In the genomic region with DNA sequence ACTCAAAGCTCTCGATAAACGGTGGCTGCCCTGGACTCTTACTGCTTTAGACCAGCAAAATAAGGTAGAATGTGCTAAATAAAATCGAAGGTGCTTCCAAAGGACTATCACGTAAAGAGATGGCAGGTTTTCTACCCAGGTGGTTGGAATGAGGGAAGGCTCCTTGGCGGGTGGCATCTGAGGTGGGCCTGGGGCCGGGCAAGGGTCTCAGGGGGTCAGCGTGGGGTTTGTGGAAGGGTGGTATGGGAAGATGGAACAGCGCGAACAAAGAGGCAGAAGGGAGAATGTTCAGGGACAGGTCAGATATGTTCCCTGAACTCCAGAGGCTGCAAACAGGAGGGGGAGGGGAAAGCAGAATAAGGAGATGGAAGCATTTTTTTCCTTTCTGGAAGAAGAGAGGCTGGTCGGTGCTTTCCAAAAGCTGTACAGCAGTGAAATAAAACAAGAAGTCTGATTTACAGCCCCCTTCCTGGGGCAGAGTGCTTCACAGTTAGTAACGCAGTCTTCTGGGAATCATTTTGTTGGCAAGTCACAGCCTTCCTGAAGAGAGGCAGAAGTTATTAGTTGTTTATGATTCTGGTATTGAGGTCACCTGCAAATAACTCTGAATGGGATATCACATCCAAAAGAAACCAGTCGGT, we compare ENCODE assay signal across 27 cellular contexts. TPM values are rescaled to one million over a fixed set of nuclear protein-coding genes. Genes with fewer than 3 reads are reported as not detected.
"Had no signal": no experiment of that assay in that cellular context is flagged by ENCODE, and none has a peak within 500 bp of the region (broad histone marks: within the 10 kb centered on the region; RNA-seq: fewer than 3 reads in every experiment).

No MANE protein-coding gene starts in this region.

- H3K9me3 ChIP-seq: body of pancreas, left ventricle myocardium inferior, neutrophil, pancreas, psoas muscle, tibial nerve had no signal

- H3K27me3 ChIP-seq: body of pancreas, cardiac muscle cell, neutrophil, pancreas, tibial nerve had no signal

- H3K4me3 ChIP-seq: body of pancreas, cardiac muscle cell, left ventricle myocardium inferior, pancreas, psoas muscle, skin epidermis, tibial nerve had no signal

- H3K27ac ChIP-seq: body of pancreas, cardiac muscle cell, left ventricle myocardium inferior, neutrophil, pancreas, psoas muscle, tibial nerve had no signal

- H3K36me3 ChIP-seq: cardiac muscle cell, left ventricle myocardium inferior, pancreas, tibial nerve had no signal

- H3K4me1 ChIP-seq: body of pancreas, pancreas, psoas muscle had no signal

- ATAC-seq: body of pancreas; natural killer cell treated with Interleukin-12 subunit alpha and Interleukin-12 subunit beta and Interleukin-15 and Interleukin-18, amount 100 ng/mL, for 72 hours; pancreas; psoas muscle; right cardiac atrium; T-cell had no signal

- DNase-seq: activated CD4-positive, alpha-beta T cell treated with anti-CD3 and anti-CD28 coated beads for 4 hours; activated CD4-positive, alpha-beta T cell treated with anti-CD3 and anti-CD28 coated beads, Interleukin-2, amount 50 U/mL, for 48 hours; activated CD4-positive, CD25-positive, alpha-beta regulatory T cell; activated CD8-positive, alpha-beta memory T cell treated with anti-CD3 and anti-CD28 coated beads, Interleukin-2, amount 50 U/mL, for 48 hours; activated effector memory CD4-positive, alpha-beta T cell treated with Interleukin-2 at 50 U/mL for 16 hours; activated naive CD4-positive, alpha-beta T cell treated with anti-CD3 and anti-CD28 coated beads for 36 hours; activated T-cell treated with anti-CD3 and anti-CD28 coated beads, Interleukin-2, amount 50 U/mL, for 48 hours; amygdala; body of pancreas; dermis blood vessel endothelial cell; effector CD8-positive, alpha-beta T cell; glutamatergic neuron; hippocampal formation; kidney glomerular epithelial cell; left ventricle myocardium inferior; pancreas; psoas muscle; right cardiac atrium; stimulated activated CD4-positive, alpha-beta T cell treated with anti-CD3 and anti-CD28 coated beads, Interleukin-1b, Interleukin-23, amount 100 ng/mL, for 48 hours; substantia nigra; T-cell; T-helper 9 cell had no signal

RNA-seq across cellular contexts. Expression of gene HRH1, which starts 59.6 kb away (rescaled TPM):
- total RNA-seq: cardiac muscle cell had no signal
- polyA plus RNA-seq: cardiac muscle cell had no signal
